In the genomic region with DNA sequence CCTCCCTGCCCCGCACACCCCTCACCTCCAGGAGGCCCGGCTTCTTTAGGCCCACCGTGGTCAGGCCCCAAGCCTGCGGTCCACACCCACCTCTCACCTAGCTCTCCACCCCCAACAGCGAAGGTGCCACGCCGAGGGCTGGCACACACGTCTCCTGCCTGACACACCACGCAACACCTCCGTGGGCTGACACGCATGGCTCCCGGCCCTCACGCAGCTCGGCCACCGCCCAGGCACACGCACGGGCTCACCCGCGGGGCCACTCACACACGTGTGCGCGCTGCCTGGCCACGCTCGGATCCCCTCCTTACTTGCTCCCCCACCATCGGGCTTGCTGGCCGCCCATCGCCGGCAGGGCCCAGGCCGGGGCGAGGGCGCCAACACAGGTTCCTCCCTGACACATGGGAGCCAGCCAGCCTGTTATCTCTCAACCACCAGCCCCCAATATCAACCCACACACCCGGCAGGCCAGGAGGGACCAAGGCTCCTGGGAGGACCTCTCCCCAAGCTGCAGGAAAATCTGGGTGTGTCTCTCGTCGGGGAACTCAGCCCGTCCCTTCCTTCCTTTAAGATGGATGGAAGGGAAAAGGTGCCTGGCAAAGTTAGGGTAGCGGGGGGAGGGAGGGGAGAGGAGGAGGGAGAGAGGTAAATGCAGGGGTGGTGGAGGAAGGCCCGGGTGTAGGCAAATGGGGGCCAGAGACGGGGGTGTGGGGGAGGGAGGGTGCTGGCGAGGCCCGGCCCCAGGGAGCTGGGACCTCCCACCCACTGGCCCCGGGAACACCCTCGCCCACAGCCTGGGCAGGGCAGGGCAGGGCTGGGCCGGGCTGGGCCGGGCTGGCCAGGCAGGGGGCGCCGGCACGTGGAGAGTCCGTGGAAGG, we compare ENCODE assay signal across 9 cellular contexts. TPM values are rescaled to one million over a fixed set of nuclear protein-coding genes. Genes with fewer than 3 reads are reported as not detected.
DNase-seq lines count a peak whose midpoint lies in the region; ATAC-seq, FAIRE-seq and TF ChIP-seq lines count a peak whose summit lies in the region.
"Had no signal": no experiment of that assay in that cellular context is flagged by ENCODE, and none has a peak within 500 bp of the region (broad histone marks: within the 10 kb centered on the region; RNA-seq: fewer than 3 reads in every experiment).

No MANE protein-coding gene starts in this region.

- WGBS in SK-N-SH (ENCODE audit: low lambda C conversion rate), result 7% methylated on average over 22 of the region's 48 CpGs

- no peak for TF ChIP-seq RAD21 in SK-N-SH (IDR thresholded peaks at IDR 0.05; ENCODE audit: low read length)

- H3K27ac Mint-ChIP-seq in brain, result peak overlapping the region in 2 of 5 experiments; percentile 55 to 73

- H3K79me2 ChIP-seq in SK-N-SH (ENCODE audit: insufficient read depth), result peaks cover 76% of the 10 kb centered on the region

- H3K9ac ChIP-seq in SK-N-SH, result peak overlapping the region; percentile 75
- H3K9ac ChIP-seq in kidney (ENCODE audit: low read length in 2 of 2), result peak overlapping the region; percentile 1 to 77

- H3K27me3 ChIP-seq in SK-N-SH (ENCODE audit: insufficient read depth), result no peaks in the 10 kb centered on the region

- no peaks in the 10 kb centered on the region for H3K9me3 ChIP-seq in SK-N-SH
- H3K9me3 ChIP-seq in kidney (ENCODE audit: control insufficient read depth in 1 of 2, low read length in 2 of 2), result no peaks in the 10 kb centered on the region

- no peaks in the 10 kb centered on the region for H3K9me3 Mint-ChIP-seq in brain

- H3K4me1 ChIP-seq in SK-N-SH (ENCODE audit: control insufficient read depth in 1 of 2, insufficient read depth in 2 of 2, low read depth in 1 of 2, low read length in 1 of 2) (peaks cover 12 to 13% of the 10 kb centered on the region in 2 experiments; a peak in 3 of 4 replicates), kidney (ENCODE audit: control insufficient read depth in 1 of 2, insufficient read depth in 1 of 2, low read depth in 1 of 2, low read length in 2 of 2) (peaks cover 8 to 22% of the 10 kb centered on the region in 2 donors)

- no peak for FAIRE-seq in kidney (lab: Jason Lieb, UNC)

- H3F3A ChIP-seq in SK-N-SH (replicated peaks; ENCODE audit: insufficient read depth), result peaks cover 43% of the 10 kb centered on the region

- no peaks in the 10 kb centered on the region for H3K9me2 ChIP-seq in SK-N-SH

- DNase-seq in SK-N-SH (peak; percentile 74), kidney (peak; percentile 81), EL (no peak)
- DNase-seq in stimulated activated CD4-positive, alpha-beta T cell treated with anti-CD3 and anti-CD28 coated beads, Interleukin-4, amount 100 ng/mL, for 24 hours, result peak; percentile 46

- CTCF ChIA-PET in SK-N-SH (lab: Yijun Ruan, JAX), result interaction anchor here (1.7 kb wide), 1 partner anchor 9 kb away, joined by 9 read pairs; a partner anchor contains a TSS

- H3K4me1 Mint-ChIP-seq in brain, result peaks cover 17% of the 10 kb centered on the region

- H3K36me3 ChIP-seq in SK-N-SH (replicated peaks in 1 of 2; ENCODE audit: control insufficient read depth in 1 of 2, insufficient read depth in 2 of 2, low read length in 1 of 2) (peaks cover 28 to 32% of the 10 kb centered on the region in 2 experiments), kidney (ENCODE audit: control insufficient read depth in 1 of 2, insufficient read depth in 2 of 2, low read length in 2 of 2) (peaks cover 16 to 33% of the 10 kb centered on the region in 2 donors)

- TF ChIP-seq CTCF in 22Rv1 (IDR thresholded peaks at IDR 0.05) (no peak), SK-N-SH (IDR thresholded peaks at IDR 0.05) (no peak), brain (conservative IDR thresholded peaks at IDR 0.05) (no peak), kidney (IDR thresholded peaks at IDR 0.05; ENCODE audit: borderline replicate concordance, extremely low read depth, insufficient read depth) (no peak)

- no peak overlapping the region for H2AFZ ChIP-seq in SK-N-SH (ENCODE audit: low read depth)

- intact Hi-C loops in kidney (cut with DNase I), result no loop called here

- H3K4me3 Mint-ChIP-seq in brain, result peak overlapping the region; percentile 57 to 81 (median 77)

- H4K20me1 ChIP-seq in SK-N-SH (ENCODE audit: insufficient read depth), result no peaks in the 10 kb centered on the region

- H3K27ac ChIP-seq in 22Rv1 (peak overlapping the region; percentile 95), SK-N-SH (ENCODE audit: low read depth in 2 of 2, low read length in 1 of 2) (peak overlapping the region; percentile 74 to 80), kidney (ENCODE audit: low read depth in 2 of 2, low read length in 2 of 2) (peak overlapping the region; percentile 81 to 83)

- peak overlapping the region; percentile 81 for H3K4me2 ChIP-seq in SK-N-SH

- peaks cover 38% of the 10 kb centered on the region for H3K36me3 Mint-ChIP-seq in brain

- peak overlapping the region; percentile 66 to 73 for H3K4me3 ChIP-seq in SK-N-SH (ENCODE audit: low read depth in 2 of 2, low read length in 1 of 2)
- H3K4me3 ChIP-seq in kidney (ENCODE audit: low read length in 2 of 2), result peak overlapping the region; percentile 68 to 78

- H3K27me3 Mint-ChIP-seq in brain, result peaks cover 5% of the 10 kb centered on the region

- ATAC-seq in GM18867 (IDR thresholded peaks at IDR 0.05; ENCODE audit: unreplicated experiment) (peak; percentile 46), HG03066 (IDR thresholded peaks at IDR 0.05; ENCODE audit: low read depth, unreplicated experiment) (peak; percentile 38)

- TF ChIP-seq EP300 in SK-N-SH (IDR thresholded peaks at IDR 0.05; ENCODE audit: borderline replicate concordance in 1 of 2, low read depth in 1 of 2, low read length in 1 of 2), result no peak

- POLR2A ChIA-PET in SK-N-SH (lab: Yijun Ruan, JAX), result interaction anchor here (1.8 kb wide), 1 partner anchor 9 kb away, joined by 8 read pairs; a partner anchor contains a TSS

TF ChIP-seq in SK-N-SH, 30 proteins besides CTCF, POLR2A, EP300 and RAD21:
- no peak for TF ChIP-seq RXRA (IDR thresholded peaks at IDR 0.05; ENCODE audit: borderline replicate concordance, low read depth)
- TF ChIP-seq NRF1 (IDR thresholded peaks at IDR 0.05; ENCODE audit: low read depth, low read length), result no peak
- TF ChIP-seq RFX5 (IDR thresholded peaks at IDR 0.05; ENCODE audit: low read length), result no peak
- TF ChIP-seq MXI1 (IDR thresholded peaks at IDR 0.05; ENCODE audit: low read depth, low read length), result 0 out of 2 replicates have a peak, but pooled peaks have one; percentile 23
- TF ChIP-seq FOXM1 (IDR thresholded peaks at IDR 0.05; ENCODE audit: low read depth), result no peak
- TF ChIP-seq, protein P1, sequence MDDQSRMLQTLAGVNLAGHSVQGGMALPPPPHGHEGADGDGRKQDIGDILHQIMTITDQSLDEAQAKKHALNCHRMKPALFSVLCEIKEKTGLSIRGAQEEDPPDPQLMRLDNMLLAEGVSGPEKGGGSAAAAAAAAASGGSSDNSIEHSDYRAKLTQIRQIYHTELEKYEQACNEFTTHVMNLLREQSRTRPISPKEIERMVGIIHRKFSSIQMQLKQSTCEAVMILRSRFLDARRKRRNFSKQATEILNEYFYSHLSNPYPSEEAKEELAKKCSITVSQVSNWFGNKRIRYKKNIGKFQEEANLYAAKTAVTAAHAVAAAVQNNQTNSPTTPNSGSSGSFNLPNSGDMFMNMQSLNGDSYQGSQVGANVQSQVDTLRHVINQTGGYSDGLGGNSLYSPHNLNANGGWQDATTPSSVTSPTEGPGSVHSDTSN (IDR thresholded peaks at IDR 0.05), result no peak
- TF ChIP-seq EZH2phosphoT487 (IDR thresholded peaks at IDR 0.05; ENCODE audit: borderline replicate concordance, low read depth), result no peak

RNA-seq across cellular contexts. Expression of a gene that starts 0.5 kb away (rescaled TPM):
- polyA plus RNA-seq in SK-N-SH (2012; rRNA removed) (127 and 182 TPM in 2 replicates), brain (ENCODE audit: insufficient read depth, low read depth, low replicate concordance) (158 TPM), kidney (ENCODE audit: insufficient read depth, low read depth, low replicate concordance) (86.0 TPM)
- 90.5 and 113 TPM in 2 replicates for polyA plus RNA-seq in SK-N-SH (2012; cell fraction: cytosol; rRNA removed)
- polyA plus RNA-seq in SK-N-SH (2012; cell fraction: nucleus; rRNA removed), result 75.9 and 117 TPM in 2 replicates
- total RNA-seq in kidney, result 85.1 TPM

RNA-seq across cellular contexts. Expression of a gene that starts 8.5 kb away (rescaled TPM):
- polyA plus RNA-seq in SK-N-SH (2012; rRNA removed) (56.1 and 82.7 TPM in 2 replicates), brain (ENCODE audit: insufficient read depth, low read depth, low replicate concordance) (134 TPM), kidney (ENCODE audit: insufficient read depth, low read depth, low replicate concordance) (3.9 TPM)
- 36.0 and 52.4 TPM in 2 replicates for polyA plus RNA-seq in SK-N-SH (2012; cell fraction: cytosol; rRNA removed)
- 56.6 and 58.4 TPM in 2 replicates for polyA plus RNA-seq in SK-N-SH (2012; cell fraction: nucleus; rRNA removed)
- 2.7 TPM for total RNA-seq in kidney

RNA-seq across cellular contexts. Expression of a gene that starts 22.3 kb away (rescaled TPM):
- polyA plus RNA-seq in SK-N-SH (2012; rRNA removed), result 33.7 and 42.9 TPM in 2 replicates
- polyA plus RNA-seq in SK-N-SH (2012; cell fraction: cytosol; rRNA removed), result 36.8 and 38.5 TPM in 2 replicates
- 38.9 and 52.9 TPM in 2 replicates for polyA plus RNA-seq in SK-N-SH (2012; cell fraction: nucleus; rRNA removed)
- 41.1 TPM for polyA plus RNA-seq in brain (ENCODE audit: insufficient read depth, low read depth, low replicate concordance)
- total RNA-seq in kidney, result 36.5 TPM
- 44.3 TPM for polyA plus RNA-seq in kidney (ENCODE audit: insufficient read depth, low read depth, low replicate concordance)

RNA-seq across cellular contexts. Expression of a gene that starts 22.4 kb away (rescaled TPM):
- polyA plus RNA-seq in SK-N-SH (2012; rRNA removed) (11.1 and 12.9 TPM in 2 replicates), brain (ENCODE audit: insufficient read depth, low read depth, low replicate concordance) (10.4 TPM), kidney (ENCODE audit: insufficient read depth, low read depth, low replicate concordance) (10.4 TPM)
- 2.8 and 4.0 TPM in 2 replicates for polyA plus RNA-seq in SK-N-SH (2012; cell fraction: cytosol; rRNA removed)
- polyA plus RNA-seq in SK-N-SH (2012; cell fraction: nucleus; rRNA removed), result 52.0 and 57.1 TPM in 2 replicates
- 66.8 TPM for total RNA-seq in kidney

RNA-seq across cellular contexts. Expression of a gene that starts 29.6 kb away (rescaled TPM):
- polyA plus RNA-seq in SK-N-SH (2012; rRNA removed) (not detected in 2 replicates), brain (ENCODE audit: insufficient read depth, low read depth, low replicate concordance) (0.32 TPM), kidney (ENCODE audit: insufficient read depth, low read depth, low replicate concordance) (not detected)
- polyA plus RNA-seq in SK-N-SH (2012; cell fraction: cytosol; rRNA removed), result not detected in 2 replicates
- polyA plus RNA-seq in SK-N-SH (2012; cell fraction: nucleus; rRNA removed), result not detected in 2 replicates
- 0.25 TPM for total RNA-seq in kidney
- total RNA-seq: renal cortical epithelial cell had no signal
